In genomic region chrX:130418066-130418465, GRCh38 we compare ENCODE assay signal across 18 cellular contexts. TPM values are rescaled to one million over a fixed set of nuclear protein-coding genes. Genes with fewer than 3 reads are reported as not detected.
"Had no signal": no experiment of that assay in that cellular context is flagged by ENCODE, and none has a peak within 500 bp of the region (broad histone marks: within the 10 kb centered on the region; RNA-seq: fewer than 3 reads in every experiment).

No MANE protein-coding gene starts in this region.

- H3K4me3 ChIP-seq: gastrocnemius medialis, heart right ventricle, left ventricle myocardium inferior, right atrium auricular region, skin epidermis, stomach had no signal

- H3K36me3 Mint-ChIP-seq: brain; natural killer cell treated with Interleukin-12 subunit alpha and Interleukin-12 subunit beta and Interleukin-15 and Interleukin-18, amount 100 ng/mL, for 72 hours had no signal

- H3K9me3 ChIP-seq: gastrocnemius medialis, heart right ventricle, left ventricle myocardium inferior, right atrium auricular region, stomach had no signal

- H3K36me3 ChIP-seq: gastrocnemius medialis, left ventricle myocardium inferior, right atrium auricular region had no signal

- ATAC-seq: gastrocnemius medialis; heart right ventricle; natural killer cell treated with Interleukin-12 subunit alpha and Interleukin-12 subunit beta and Interleukin-15 and Interleukin-18, amount 100 ng/mL, for 72 hours had no signal

- H3K4me3 Mint-ChIP-seq: activated CD4-positive, alpha-beta T cell treated with anti-CD3 and anti-CD28 coated beads, Interleukin-2, amount 10 ng/mL, durations not matched to agents 7 days and 5 days; brain; central memory CD8-positive, alpha-beta T cell; natural killer cell treated with Interleukin-12 subunit alpha and Interleukin-12 subunit beta and Interleukin-15 and Interleukin-18, amount 100 ng/mL, for 72 hours had no signal

- H3K27me3 Mint-ChIP-seq: activated CD4-positive, alpha-beta T cell treated with anti-CD3 and anti-CD28 coated beads, Interleukin-2, amount 10 ng/mL, durations not matched to agents 7 days and 5 days; brain; central memory CD8-positive, alpha-beta T cell had no signal

- H3K9me3 Mint-ChIP-seq: activated CD4-positive, alpha-beta T cell treated with anti-CD3 and anti-CD28 coated beads, Interleukin-2, amount 10 ng/mL, durations not matched to agents 7 days and 5 days; central memory CD8-positive, alpha-beta T cell; natural killer cell treated with Interleukin-12 subunit alpha and Interleukin-12 subunit beta and Interleukin-15 and Interleukin-18, amount 100 ng/mL, for 72 hours had no signal

- H3K27me3 ChIP-seq: gastrocnemius medialis, right atrium auricular region, stomach had no signal

- H3K4me1 ChIP-seq: gastrocnemius medialis, heart right ventricle, left ventricle myocardium inferior, right atrium auricular region, stomach had no signal

- H3K27ac Mint-ChIP-seq: activated CD4-positive, alpha-beta T cell treated with anti-CD3 and anti-CD28 coated beads, Interleukin-2, amount 10 ng/mL, durations not matched to agents 7 days and 5 days; brain; natural killer cell treated with Interleukin-12 subunit alpha and Interleukin-12 subunit beta and Interleukin-15 and Interleukin-18, amount 100 ng/mL, for 72 hours had no signal

- H3K27ac ChIP-seq: gastrocnemius medialis, heart right ventricle, left ventricle myocardium inferior, right atrium auricular region, skin epidermis, stomach had no signal

- H3K4me1 Mint-ChIP-seq: activated CD4-positive, alpha-beta T cell treated with anti-CD3 and anti-CD28 coated beads, Interleukin-2, amount 10 ng/mL, durations not matched to agents 7 days and 5 days; brain; central memory CD8-positive, alpha-beta T cell had no signal

- DNase-seq: activated CD4-positive, alpha-beta T cell treated with anti-CD3 and anti-CD28 coated beads, Interleukin-2, amount 10 ng/mL, durations not matched to agents 7 days and 5 days; activated CD4-positive, CD25-positive, alpha-beta regulatory T cell; activated naive CD4-positive, alpha-beta T cell treated with anti-CD3 and anti-CD28 coated beads, Interleukin-2, amount 50 U/mL, for 16 hours; cortex of kidney; effector memory CD4-positive, alpha-beta T cell; gastrocnemius medialis; heart right ventricle; left ventricle myocardium inferior; mesenchymal stem cell; nucleus accumbens; stimulated activated CD4-positive, alpha-beta T cell treated with anti-CD3 and anti-CD28 coated beads, Interleukin-4, amount 100 ng/mL, for 4 hours; stomach had no signal

RNA-seq across cellular contexts. Expression of gene GPR119, which starts 32.6 kb away (rescaled TPM):
- total RNA-seq: activated CD4-positive, alpha-beta T cell treated with anti-CD3 and anti-CD28 coated beads, Interleukin-2, amount 10 ng/mL, durations not matched to agents 7 days and 5 days; gastrocnemius medialis; heart right ventricle; left ventricle myocardium inferior; natural killer cell treated with Interleukin-12 subunit alpha and Interleukin-12 subunit beta and Interleukin-15 and Interleukin-18, amount 100 ng/mL, for 72 hours; posterior vena cava; right atrium auricular region had no signal
